ENCODE assay signal across 8 cellular contexts in the genomic region with DNA sequence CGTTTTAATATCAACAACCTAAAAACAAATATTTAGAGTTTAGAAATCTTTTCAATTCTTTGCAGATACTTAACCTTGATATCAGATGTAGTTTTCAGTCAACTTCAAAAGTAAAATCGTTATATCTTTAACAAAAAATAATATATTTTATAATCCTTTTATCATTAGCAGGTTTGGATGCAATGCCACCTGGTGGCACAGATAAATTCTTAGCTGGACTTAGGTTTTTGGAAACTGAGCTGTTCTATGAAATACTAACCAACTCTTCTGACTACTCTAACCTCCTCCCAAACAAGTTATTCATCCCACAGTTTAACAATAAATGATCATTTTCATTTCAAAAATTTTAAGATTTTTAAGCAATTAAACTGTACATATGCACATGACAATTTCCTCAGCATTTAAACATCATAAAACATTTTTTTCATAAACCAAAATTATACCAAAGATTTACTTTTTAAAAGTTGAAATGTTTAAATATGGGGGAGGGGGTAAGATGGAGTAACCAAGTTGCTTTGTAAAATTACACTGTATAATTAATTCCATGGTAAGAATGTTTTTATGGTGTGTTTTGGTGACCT. TPM values are rescaled to one million over a fixed set of nuclear protein-coding genes. Genes with fewer than 3 reads are reported as not detected.
DNase-seq lines count a peak whose midpoint lies in the region; ATAC-seq and TF ChIP-seq lines count a peak whose summit lies in the region.

No MANE protein-coding gene starts in this region.

- H4K20me1 ChIP-seq in PC-3 (ENCODE audit: low read length), result no peaks in the 10 kb centered on the region

- H3K4me1 Mint-ChIP-seq in activated CD4-positive, alpha-beta T cell treated with anti-CD3 and anti-CD28 coated beads for 36 hours, result no peaks in the 10 kb centered on the region

- POLR2A ChIA-PET in activated CD4-positive, alpha-beta T cell treated with anti-CD3 and anti-CD28 coated beads for 36 hours (lab: Charles Lee), result interaction anchor here (1.1 kb wide), 1 partner anchor 410 kb away, joined by 3 read pairs; no protein-coding TSS in a partner anchor
- POLR2A ChIA-PET in PC-3 (lab: Charles Lee; ENCODE audit: unreplicated experiment), result interaction anchor here (0.6 to 1.3 kb wide), 6 partner anchors 24 to 428 kb away, joined by 3 to 6 read pairs (median 4); no protein-coding TSS in a partner anchor

- no peak for ATAC-seq in activated CD4-positive, alpha-beta T cell treated with anti-CD3 and anti-CD28 coated beads for 36 hours
- peak; percentile 68 for ATAC-seq in PC-3
- no peak for ATAC-seq in upper lobe of right lung
- no peak for ATAC-seq in HG03025 (IDR thresholded peaks at IDR 0.05; ENCODE audit: low FRiP score, unreplicated experiment)

- no peaks in the 10 kb centered on the region for H3K36me3 ChIP-seq in PC-3 (ENCODE audit: low read depth, low read length)
- no peaks in the 10 kb centered on the region for H3K36me3 ChIP-seq in upper lobe of right lung

- peaks cover 6% of the 10 kb centered on the region for H3K36me3 Mint-ChIP-seq in activated CD4-positive, alpha-beta T cell treated with anti-CD3 and anti-CD28 coated beads for 36 hours (ENCODE audit: low read depth)

- BruUV-seq in PC-3 (replicated peaks; lab: Mats Ljungman, UMichigan), result no TSS peak

- H3K4me3 Mint-ChIP-seq in activated CD4-positive, alpha-beta T cell treated with anti-CD3 and anti-CD28 coated beads for 36 hours, result no peak overlapping the region

- peak overlapping the region; percentile 67 for H3K9ac ChIP-seq in PC-3 (ENCODE audit: low read length)

- H3K27ac Mint-ChIP-seq in activated CD4-positive, alpha-beta T cell treated with anti-CD3 and anti-CD28 coated beads for 36 hours, result no peak overlapping the region

- peak overlapping the region; percentile 91 for H3K27ac ChIP-seq in PC-3 (ENCODE audit: low read length)
- H3K27ac ChIP-seq in upper lobe of right lung, result no peak overlapping the region

- intact Hi-C loops in activated CD4-positive, alpha-beta T cell treated with anti-CD3 and anti-CD28 coated beads for 36 hours (cut with DNase I, micrococcal nuclease), result no loop called here
- intact Hi-C loops in PC-3 (cut with micrococcal nuclease) (loop anchor here (1.0 to 10.0 kb wide), 10 partner anchors 26 to 409 kb away; a partner anchor contains a TSS), upper lobe of right lung (cut with DNase I) (no loop called here)

- CTCF ChIA-PET in activated CD4-positive, alpha-beta T cell treated with anti-CD3 and anti-CD28 coated beads for 36 hours (lab: Charles Lee), result interaction anchor here (0.6 to 2.2 kb wide), 5 partner anchors 10 to 410 kb away, joined by 3 to 9 read pairs (median 3); no protein-coding TSS in a partner anchor
- CTCF ChIA-PET in PC-3 (lab: Charles Lee), result interaction anchor here (0.5 to 3.0 kb wide), 22 partner anchors 36 to 488 kb away, joined by 3 to 35 read pairs (median 4); a partner anchor contains a TSS

- H3K9me3 ChIP-seq in PC-3 (ENCODE audit: low read length) (no peaks in the 10 kb centered on the region), upper lobe of right lung (no peaks in the 10 kb centered on the region)

- H3K4me1 ChIP-seq in PC-3 (ENCODE audit: insufficient read depth, low read length), result peaks cover 30% of the 10 kb centered on the region
- no peaks in the 10 kb centered on the region for H3K4me1 ChIP-seq in upper lobe of right lung

- H3F3A ChIP-seq in PC-3 (ENCODE audit: low read length, unreplicated experiment), result no peaks in the 10 kb centered on the region

- peak overlapping the region; percentile 77 for H3K4me2 ChIP-seq in PC-3 (ENCODE audit: low read length)

- H3K27me3 ChIP-seq in PC-3 (ENCODE audit: low read length) (no peaks in the 10 kb centered on the region), upper lobe of right lung (no peaks in the 10 kb centered on the region)

- no peaks in the 10 kb centered on the region for H3K9me3 Mint-ChIP-seq in activated CD4-positive, alpha-beta T cell treated with anti-CD3 and anti-CD28 coated beads for 36 hours (ENCODE audit: low read depth)

- H3K79me2 ChIP-seq in PC-3 (ENCODE audit: low read length), result peaks cover 9% of the 10 kb centered on the region

- H3K27me3 Mint-ChIP-seq in activated CD4-positive, alpha-beta T cell treated with anti-CD3 and anti-CD28 coated beads for 36 hours, result no peaks in the 10 kb centered on the region

- no peak overlapping the region for H2AFZ ChIP-seq in PC-3 (ENCODE audit: low read length)

- DNase-seq in activated CD4-positive, alpha-beta T cell treated with anti-CD3 and anti-CD28 coated beads for 36 hours, result peak; percentile 9
- no peak for DNase-seq in activated CD4-positive, alpha-beta T cell treated with anti-CD3 and anti-CD28 coated beads for 48 hours
- DNase-seq in PC-3 (peak; percentile 75), fibroblast of the aortic adventitia (ENCODE audit: low read depth) (peak; percentile 57), upper lobe of right lung (no peak), germinal center (ENCODE audit: low spot score) (no peak)
- DNase-seq in stimulated activated CD4-positive, alpha-beta T cell treated with anti-CD3 and anti-CD28 coated beads, Interleukin-4, amount 100 ng/mL, for 24 hours, result no peak

- H3K4me3 ChIP-seq in PC-3 (ENCODE audit: low read length), result peak overlapping the region; percentile 50
- H3K4me3 ChIP-seq in fibroblast of the aortic adventitia (ENCODE audit: low read depth, low read length), result no peak overlapping the region
- no peak overlapping the region for H3K4me3 ChIP-seq in upper lobe of right lung

- no peaks in the 10 kb centered on the region for H3K9me2 ChIP-seq in PC-3 (replicated peaks; ENCODE audit: low read length)

- TF ChIP-seq CTCF in PC-3 (conservative IDR thresholded peaks at IDR 0.05; ENCODE audit: low read depth, low read length), result peak; percentile 62
- peak; percentile 59 for TF ChIP-seq CTCF in fibroblast of the aortic adventitia (IDR thresholded peaks at IDR 0.05; ENCODE audit: insufficient read depth, low read length)
- peak; percentile 41 for TF ChIP-seq CTCF in upper lobe of right lung (IDR thresholded peaks at IDR 0.05)

RNA-seq across cellular contexts. Expression of a gene that starts 56.9 kb away (rescaled TPM):
- total RNA-seq in activated CD4-positive, alpha-beta T cell treated with anti-CD3 and anti-CD28 coated beads for 36 hours, result 10 to 100 TPM; 20.3 to 20.5 TPM
- total RNA-seq in PC-3 (2014; rRNA removed), result 43.7 and 45.8 TPM in 2 replicates
- 58.1 and 126 TPM in 2 replicates for total RNA-seq in fibroblast of the aortic adventitia (ENCODE audit: low replicate concordance)
- 23.7 TPM for total RNA-seq in upper lobe of right lung

Comparison
In these comparisons a context has a peak if more than half of its experiments do, and no peak if none do; other contexts are left out.
1. DNase-seq: peak in activated CD4-positive, alpha-beta T cell treated with anti-CD3 and anti-CD28 coated beads for 36 hours (single experiment), PC-3 (single experiment) and fibroblast of the aortic adventitia (single experiment); none in activated CD4-positive, alpha-beta T cell treated with anti-CD3 and anti-CD28 coated beads for 48 hours (single experiment), upper lobe of right lung (single experiment), stimulated activated CD4-positive, alpha-beta T cell treated with anti-CD3 and anti-CD28 coated beads, Interleukin-4, amount 100 ng/mL, for 24 hours (single experiment) and germinal center (single experiment).
2. Peak in every context shown above with its lines, with median percentiles within 50 percentile points of each other: CTCF ChIP-seq.